In the genomic region with DNA sequence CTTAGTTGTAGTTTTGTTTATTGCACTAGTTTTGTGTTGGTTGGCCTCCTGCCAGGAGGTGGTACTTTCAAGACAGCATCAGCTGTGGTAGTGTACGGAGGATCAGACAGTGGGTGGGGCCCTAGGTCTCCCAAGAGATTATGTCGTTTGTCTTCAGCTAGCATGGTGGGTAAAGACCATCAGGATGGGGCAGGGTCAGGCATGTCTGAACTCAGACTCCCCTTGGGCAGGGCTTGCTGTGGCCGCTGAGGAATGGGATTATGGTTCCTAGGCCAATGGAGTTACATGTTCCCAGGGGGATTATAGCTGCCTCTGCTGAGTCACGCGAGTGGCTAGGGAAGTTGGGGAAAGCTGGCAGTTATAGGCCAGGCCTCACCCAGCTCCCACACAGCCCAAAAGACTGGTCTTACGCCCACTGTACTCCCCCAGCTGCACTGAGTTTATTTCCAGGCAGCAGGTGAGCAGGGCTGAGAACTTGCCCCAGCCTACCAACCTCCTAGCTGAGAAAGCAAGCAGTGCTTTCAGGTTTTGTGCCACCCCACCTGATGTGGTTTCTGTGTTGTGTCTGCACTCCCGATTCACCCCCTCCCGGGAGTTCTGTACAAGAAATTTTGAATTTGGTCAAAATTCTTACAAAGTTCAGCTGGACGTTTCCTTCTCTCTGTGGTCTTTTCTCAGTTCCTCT, we compare ENCODE assay signal across 1 cellular context.
TF ChIP-seq lines count a peak whose summit lies in the region.

No MANE protein-coding gene starts in this region.

TF ChIP-seq in HEK293, 187 proteins besides CTCF, POLR2A, EP300 and RAD21 (continues in another document):
- peak; percentile 76 for TF ChIP-seq ZBTB8A (tag by site-specific recombination; IDR thresholded peaks at IDR 0.05)
- TF ChIP-seq SCRT1 (tag by site-specific recombination; IDR thresholded peaks at IDR 0.05; ENCODE audit: borderline replicate concordance): no peak
- peak; percentile 68; the same call in 1 of the 2 replicates for TF ChIP-seq TRIM28 (IDR thresholded peaks at IDR 0.05; ENCODE audit: borderline replicate concordance, low read length)
- 0 out of 2 replicates have a peak, but pooled peaks have one; percentile 48 for TF ChIP-seq ZNF610 (tag by site-specific recombination; IDR thresholded peaks at IDR 0.05; ENCODE audit: borderline replicate concordance)
- TF ChIP-seq WT1 (tag by site-specific recombination; IDR thresholded peaks at IDR 0.05): peak; percentile 73; the same call in 1 of the 2 replicates
- peak; percentile 93 for TF ChIP-seq ZFHX2 (tag by site-specific recombination; conservative IDR thresholded peaks at IDR 0.05)
- 0 out of 2 replicates have a peak, but pooled peaks have one; percentile 43 for TF ChIP-seq ZNF629 (tag by site-specific recombination; IDR thresholded peaks at IDR 0.05)
- peak; percentile 70 for TF ChIP-seq IKZF3 (tag by site-specific recombination; IDR thresholded peaks at IDR 0.05)
- no peak for TF ChIP-seq ZNF596 (tag by site-specific recombination; IDR thresholded peaks at IDR 0.05)
- no peak for TF ChIP-seq ZNF214 (tag by site-specific recombination; IDR thresholded peaks at IDR 0.05; ENCODE audit: borderline replicate concordance)
- 0 out of 2 replicates have a peak, but pooled peaks have one; percentile 25 for TF ChIP-seq KLF7 (tag by site-specific recombination; IDR thresholded peaks at IDR 0.05; ENCODE audit: borderline replicate concordance)
- TF ChIP-seq EGR2 (tag by site-specific recombination; IDR thresholded peaks at IDR 0.05; ENCODE audit: low read depth): peak; percentile 86
- TF ChIP-seq ZNF555 (tag by site-specific recombination; conservative IDR thresholded peaks at IDR 0.05): no peak
- TF ChIP-seq, protein P1, sequence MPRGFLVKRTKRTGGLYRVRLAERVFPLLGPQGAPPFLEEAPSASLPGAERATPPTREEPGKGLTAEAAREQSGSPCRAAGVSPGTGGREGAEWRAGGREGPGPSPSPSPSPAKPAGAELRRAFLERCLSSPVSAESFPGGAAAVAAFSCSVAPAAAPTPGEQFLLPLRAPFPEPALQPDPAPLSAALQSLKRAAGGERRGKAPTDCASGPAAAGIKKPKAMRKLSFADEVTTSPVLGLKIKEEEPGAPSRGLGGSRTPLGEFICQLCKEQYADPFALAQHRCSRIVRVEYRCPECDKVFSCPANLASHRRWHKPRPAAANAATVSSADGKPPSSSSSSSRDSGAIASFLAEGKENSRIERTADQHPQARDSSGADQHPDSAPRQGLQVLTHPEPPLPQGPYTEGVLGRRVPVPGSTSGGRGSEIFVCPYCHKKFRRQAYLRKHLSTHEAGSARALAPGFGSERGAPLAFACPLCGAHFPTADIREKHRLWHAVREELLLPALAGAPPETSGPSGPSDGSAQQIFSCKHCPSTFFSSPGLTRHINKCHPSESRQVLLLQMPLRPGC (tag by site-specific recombination; IDR thresholded peaks at IDR 0.05): 0 out of 2 replicates have a peak, but pooled peaks have one; percentile 20
- TF ChIP-seq, protein P2, sequence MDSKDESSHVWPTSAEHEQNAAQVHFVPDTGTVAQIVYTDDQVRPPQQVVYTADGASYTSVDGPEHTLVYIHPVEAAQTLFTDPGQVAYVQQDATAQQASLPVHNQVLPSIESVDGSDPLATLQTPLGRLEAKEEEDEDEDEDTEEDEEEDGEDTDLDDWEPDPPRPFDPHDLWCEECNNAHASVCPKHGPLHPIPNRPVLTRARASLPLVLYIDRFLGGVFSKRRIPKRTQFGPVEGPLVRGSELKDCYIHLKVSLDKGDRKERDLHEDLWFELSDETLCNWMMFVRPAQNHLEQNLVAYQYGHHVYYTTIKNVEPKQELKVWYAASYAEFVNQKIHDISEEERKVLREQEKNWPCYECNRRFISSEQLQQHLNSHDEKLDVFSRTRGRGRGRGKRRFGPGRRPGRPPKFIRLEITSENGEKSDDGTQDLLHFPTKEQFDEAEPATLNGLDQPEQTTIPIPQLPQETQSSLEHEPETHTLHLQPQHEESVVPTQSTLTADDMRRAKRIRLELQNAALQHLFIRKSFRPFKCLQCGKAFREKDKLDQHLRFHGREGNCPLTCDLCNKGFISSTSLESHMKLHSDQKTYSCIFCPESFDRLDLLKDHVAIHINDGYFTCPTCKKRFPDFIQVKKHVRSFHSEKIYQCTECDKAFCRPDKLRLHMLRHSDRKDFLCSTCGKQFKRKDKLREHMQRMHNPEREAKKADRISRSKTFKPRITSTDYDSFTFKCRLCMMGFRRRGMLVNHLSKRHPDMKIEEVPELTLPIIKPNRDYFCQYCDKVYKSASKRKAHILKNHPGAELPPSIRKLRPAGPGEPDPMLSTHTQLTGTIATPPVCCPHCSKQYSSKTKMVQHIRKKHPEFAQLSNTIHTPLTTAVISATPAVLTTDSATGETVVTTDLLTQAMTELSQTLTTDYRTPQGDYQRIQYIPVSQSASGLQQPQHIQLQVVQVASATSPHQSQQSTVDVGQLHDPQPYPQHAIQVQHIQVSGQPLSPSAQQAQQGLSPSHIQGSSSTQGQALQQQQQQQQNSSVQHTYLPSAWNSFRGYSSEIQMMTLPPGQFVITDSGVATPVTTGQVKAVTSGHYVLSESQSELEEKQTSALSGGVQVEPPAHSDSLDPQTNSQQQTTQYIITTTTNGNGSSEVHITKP (tag by site-specific recombination; IDR thresholded peaks at IDR 0.05): peak; percentile 94
- TF ChIP-seq, protein P3, sequence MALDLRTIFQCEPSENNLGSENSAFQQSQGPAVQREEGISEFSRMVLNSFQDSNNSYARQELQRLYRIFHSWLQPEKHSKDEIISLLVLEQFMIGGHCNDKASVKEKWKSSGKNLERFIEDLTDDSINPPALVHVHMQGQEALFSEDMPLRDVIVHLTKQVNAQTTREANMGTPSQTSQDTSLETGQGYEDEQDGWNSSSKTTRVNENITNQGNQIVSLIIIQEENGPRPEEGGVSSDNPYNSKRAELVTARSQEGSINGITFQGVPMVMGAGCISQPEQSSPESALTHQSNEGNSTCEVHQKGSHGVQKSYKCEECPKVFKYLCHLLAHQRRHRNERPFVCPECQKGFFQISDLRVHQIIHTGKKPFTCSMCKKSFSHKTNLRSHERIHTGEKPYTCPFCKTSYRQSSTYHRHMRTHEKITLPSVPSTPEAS (tag by site-specific recombination; IDR thresholded peaks at IDR 0.05): peak; percentile 23; the same call in 1 of the 2 replicates
- no peak for TF ChIP-seq ZNF677 (tag by site-specific recombination; IDR thresholded peaks at IDR 0.05)
- TF ChIP-seq, protein P4, sequence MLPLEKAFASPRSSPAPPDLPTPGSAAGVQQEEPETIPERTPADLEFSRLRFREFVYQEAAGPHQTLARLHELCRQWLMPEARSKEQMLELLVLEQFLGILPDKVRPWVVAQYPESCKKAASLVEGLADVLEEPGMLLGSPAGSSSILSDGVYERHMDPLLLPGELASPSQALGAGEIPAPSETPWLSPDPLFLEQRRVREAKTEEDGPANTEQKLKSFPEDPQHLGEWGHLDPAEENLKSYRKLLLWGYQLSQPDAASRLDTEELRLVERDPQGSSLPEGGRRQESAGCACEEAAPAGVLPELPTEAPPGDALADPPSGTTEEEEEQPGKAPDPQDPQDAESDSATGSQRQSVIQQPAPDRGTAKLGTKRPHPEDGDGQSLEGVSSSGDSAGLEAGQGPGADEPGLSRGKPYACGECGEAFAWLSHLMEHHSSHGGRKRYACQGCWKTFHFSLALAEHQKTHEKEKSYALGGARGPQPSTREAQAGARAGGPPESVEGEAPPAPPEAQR (tag by site-specific recombination; IDR thresholded peaks at IDR 0.05): no peak
- TF ChIP-seq ZNF2 (tag by site-specific recombination; IDR thresholded peaks at IDR 0.05): peak; percentile 80
- peak; percentile 61; the same call in 1 of the 2 replicates for TF ChIP-seq ZNF76 (tag by site-specific recombination; IDR thresholded peaks at IDR 0.05; ENCODE audit: borderline replicate concordance, low read depth)
- peak; percentile 44; the same call in 1 of the 2 replicates for TF ChIP-seq ZIC2 (tag by site-specific recombination; IDR thresholded peaks at IDR 0.05)
- TF ChIP-seq HOXA7 (CRISPR knock-in tag; IDR thresholded peaks at IDR 0.05; ENCODE audit: borderline replicate concordance): no peak
- TF ChIP-seq ZNF561 (tag by site-specific recombination; IDR thresholded peaks at IDR 0.05; ENCODE audit: borderline replicate concordance): 0 out of 2 replicates have a peak, but pooled peaks have one; percentile 21
- TF ChIP-seq ZBTB17 (tag by site-specific recombination; IDR thresholded peaks at IDR 0.05): peak; percentile 60; the same call in 1 of the 2 replicates
- TF ChIP-seq ZBTB48 (tag by site-specific recombination; IDR thresholded peaks at IDR 0.05): peak; percentile 50; the same call in 1 of the 2 replicates
- no peak for TF ChIP-seq ZNF324 (tag by site-specific recombination; IDR thresholded peaks at IDR 0.05)
- TF ChIP-seq GLIS2 (tag by site-specific recombination; IDR thresholded peaks at IDR 0.05): peak; percentile 30; the same call in 1 of the 2 replicates
- TF ChIP-seq, protein P5, sequence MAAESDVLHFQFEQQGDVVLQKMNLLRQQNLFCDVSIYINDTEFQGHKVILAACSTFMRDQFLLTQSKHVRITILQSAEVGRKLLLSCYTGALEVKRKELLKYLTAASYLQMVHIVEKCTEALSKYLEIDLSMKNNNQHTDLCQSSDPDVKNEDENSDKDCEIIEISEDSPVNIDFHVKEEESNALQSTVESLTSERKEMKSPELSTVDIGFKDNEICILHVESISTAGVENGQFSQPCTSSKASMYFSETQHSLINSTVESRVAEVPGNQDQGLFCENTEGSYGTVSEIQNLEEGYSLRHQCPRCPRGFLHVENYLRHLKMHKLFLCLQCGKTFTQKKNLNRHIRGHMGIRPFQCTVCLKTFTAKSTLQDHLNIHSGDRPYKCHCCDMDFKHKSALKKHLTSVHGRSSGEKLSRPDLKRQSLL (tag by site-specific recombination; IDR thresholded peaks at IDR 0.05): no peak
- TF ChIP-seq ZFP69B (tag by site-specific recombination; IDR thresholded peaks at IDR 0.05): 0 out of 2 replicates have a peak, but pooled peaks have one; percentile 22
- peak; percentile 74 for TF ChIP-seq MZF1 (tag by site-specific recombination; IDR thresholded peaks at IDR 0.05; ENCODE audit: borderline replicate concordance)
- 0 out of 2 replicates have a peak, but pooled peaks have one; percentile 48 for TF ChIP-seq ZNF544 (tag by site-specific recombination; IDR thresholded peaks at IDR 0.05)
- TF ChIP-seq, protein P6, sequence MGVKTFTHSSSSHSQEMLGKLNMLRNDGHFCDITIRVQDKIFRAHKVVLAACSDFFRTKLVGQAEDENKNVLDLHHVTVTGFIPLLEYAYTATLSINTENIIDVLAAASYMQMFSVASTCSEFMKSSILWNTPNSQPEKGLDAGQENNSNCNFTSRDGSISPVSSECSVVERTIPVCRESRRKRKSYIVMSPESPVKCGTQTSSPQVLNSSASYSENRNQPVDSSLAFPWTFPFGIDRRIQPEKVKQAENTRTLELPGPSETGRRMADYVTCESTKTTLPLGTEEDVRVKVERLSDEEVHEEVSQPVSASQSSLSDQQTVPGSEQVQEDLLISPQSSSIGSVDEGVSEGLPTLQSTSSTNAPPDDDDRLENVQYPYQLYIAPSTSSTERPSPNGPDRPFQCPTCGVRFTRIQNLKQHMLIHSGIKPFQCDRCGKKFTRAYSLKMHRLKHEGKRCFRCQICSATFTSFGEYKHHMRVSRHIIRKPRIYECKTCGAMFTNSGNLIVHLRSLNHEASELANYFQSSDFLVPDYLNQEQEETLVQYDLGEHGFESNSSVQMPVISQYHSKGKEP (tag by site-specific recombination; IDR thresholded peaks at IDR 0.05): no peak
- no peak for TF ChIP-seq ZNF830 (tag by site-specific recombination; IDR thresholded peaks at IDR 0.05; ENCODE audit: low read depth)
- TF ChIP-seq ZNF266 (tag by site-specific recombination; IDR thresholded peaks at IDR 0.05; ENCODE audit: low read depth): no peak
- TF ChIP-seq ZBTB20 (tag by site-specific recombination; IDR thresholded peaks at IDR 0.05): peak; percentile 47; the same call in 1 of the 2 replicates
- TF ChIP-seq ZNF391 (tag by site-specific recombination; IDR thresholded peaks at IDR 0.05; ENCODE audit: borderline replicate concordance, low read depth): no peak
- TF ChIP-seq, protein P7, sequence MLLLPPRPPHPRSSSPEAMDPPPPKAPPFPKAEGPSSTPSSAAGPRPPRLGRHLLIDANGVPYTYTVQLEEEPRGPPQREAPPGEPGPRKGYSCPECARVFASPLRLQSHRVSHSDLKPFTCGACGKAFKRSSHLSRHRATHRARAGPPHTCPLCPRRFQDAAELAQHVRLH (tag by site-specific recombination; IDR thresholded peaks at IDR 0.05): peak; percentile 50; the same call in 1 of the 2 replicates
- TF ChIP-seq ZNF311 (tag by site-specific recombination; IDR thresholded peaks at IDR 0.05; ENCODE audit: borderline replicate concordance): no peak; the same call in 1 of the 2 replicates
- peak; percentile 16; the same call in 1 of the 2 replicates for TF ChIP-seq ZNF184 (tag by site-specific recombination; IDR thresholded peaks at IDR 0.05)
- no peak for TF ChIP-seq ZNF366 (tag by site-specific recombination; conservative IDR thresholded peaks at IDR 0.05)
- TF ChIP-seq OVOL3 (tag by site-specific recombination; IDR thresholded peaks at IDR 0.05): no peak
- TF ChIP-seq ZNF335 (tag by site-specific recombination; conservative IDR thresholded peaks at IDR 0.05): no peak
- TF ChIP-seq REPIN1 (tag by site-specific recombination; IDR thresholded peaks at IDR 0.05; ENCODE audit: low read depth): no peak
- 0 out of 2 replicates have a peak, but pooled peaks have one; percentile 50 for TF ChIP-seq ZEB2 (tag by site-specific recombination; IDR thresholded peaks at IDR 0.05)
- no peak for TF ChIP-seq HOXC10 (CRISPR knock-in tag; IDR thresholded peaks at IDR 0.05)
- peak; percentile 29; the same call in 1 of the 2 replicates for TF ChIP-seq SP2 (tag by site-specific recombination; IDR thresholded peaks at IDR 0.05)
- TF ChIP-seq ZNF433 (tag by site-specific recombination; IDR thresholded peaks at IDR 0.05; ENCODE audit: low read depth): no peak
- no peak for TF ChIP-seq ZNF473 (tag by site-specific recombination; IDR thresholded peaks at IDR 0.05)
- 0 out of 2 replicates have a peak, but pooled peaks have one; percentile 20 for TF ChIP-seq SP7 (tag by site-specific recombination; IDR thresholded peaks at IDR 0.05)
- TF ChIP-seq ZNF843 (tag by site-specific recombination; IDR thresholded peaks at IDR 0.05): peak; percentile 32; the same call in 1 of the 2 replicates
- peak; percentile 64; the same call in 1 of the 2 replicates for TF ChIP-seq KLF1 (tag by site-specific recombination; IDR thresholded peaks at IDR 0.05)
- no peak for TF ChIP-seq ZNF211 (tag by site-specific recombination; IDR thresholded peaks at IDR 0.05; ENCODE audit: low read depth)
- TF ChIP-seq ZNF146 (tag by site-specific recombination; IDR thresholded peaks at IDR 0.05): no peak
- TF ChIP-seq KLF9 (tag by site-specific recombination; IDR thresholded peaks at IDR 0.05; ENCODE audit: low read depth): peak; percentile 56; the same call in 1 of the 2 replicates
- TF ChIP-seq ZNF341 (tag by site-specific recombination; IDR thresholded peaks at IDR 0.05; ENCODE audit: low read depth): 0 out of 2 replicates have a peak, but pooled peaks have one; percentile 15
